In the genomic region with DNA sequence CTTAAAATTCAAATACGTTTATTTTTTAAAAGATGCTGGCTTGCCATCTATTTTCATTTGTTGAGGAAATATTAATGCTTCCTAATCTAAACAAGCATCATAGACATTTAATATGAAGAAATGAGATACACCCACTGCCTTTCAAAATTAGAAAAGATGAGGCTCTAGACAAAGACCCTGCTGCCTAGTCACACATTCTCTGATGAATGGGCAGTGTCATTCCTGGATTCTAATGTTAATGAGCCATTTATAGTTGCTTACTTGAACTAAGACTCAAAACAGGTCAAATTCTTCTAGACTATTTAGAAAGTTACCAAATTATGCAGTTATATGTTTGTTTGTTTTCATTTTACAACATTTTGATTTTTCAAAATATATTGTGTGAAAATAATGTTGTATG, we compare ENCODE assay signal across 25 cellular contexts.
"Had no signal": no experiment of that assay in that cellular context is flagged by ENCODE, and none has a peak within 500 bp of the region (broad histone marks: within the 10 kb centered on the region; RNA-seq: fewer than 3 reads in every experiment).

No MANE protein-coding gene starts in this region.

- H3K79me2 ChIP-seq: hepatocyte, parathyroid adenoma had no signal

- H3K9ac ChIP-seq: parathyroid adenoma had no signal

- H3K27me3 ChIP-seq: hepatocyte, right atrium auricular region, right lobe of liver, stomach, testis, thyroid gland, transverse colon, upper lobe of left lung, vagina had no signal

- H3K27ac ChIP-seq: hepatocyte, left ventricle myocardium inferior, parathyroid adenoma, psoas muscle, right atrium auricular region, right lobe of liver, stomach, testis, thyroid gland, transverse colon, upper lobe of left lung, vagina had no signal

- H2AFZ ChIP-seq: hepatocyte, parathyroid adenoma had no signal

- H3K36me3 ChIP-seq: left ventricle myocardium inferior, right atrium auricular region, right lobe of liver, stomach, thyroid gland, transverse colon, upper lobe of left lung, vagina had no signal

- H3K4me3 ChIP-seq: hepatocyte, left ventricle myocardium inferior, lung, psoas muscle, right atrium auricular region, right lobe of liver, smooth muscle cell, stomach, testis, thyroid gland, transverse colon, upper lobe of left lung, vagina had no signal

- H3K4me2 ChIP-seq: hepatocyte, smooth muscle cell had no signal

- H3K9me3 ChIP-seq: psoas muscle, right atrium auricular region, right lobe of liver, stomach, testis, thyroid gland, transverse colon, upper lobe of left lung, vagina had no signal

- H3K4me1 ChIP-seq: left ventricle myocardium inferior, parathyroid adenoma, psoas muscle, right atrium auricular region, right lobe of liver, stomach, testis, thyroid gland, transverse colon, upper lobe of left lung, vagina had no signal

- DNase-seq: islet precursor cell; left ventricle myocardium inferior; mesendoderm; naive B cell; natural killer cell; nephron progenitor cell; nucleus accumbens; psoas muscle; right lobe of liver; stimulated activated CD4-positive, alpha-beta T cell treated with anti-CD3 and anti-CD28 coated beads, Interleukin-1b, Interleukin-23, amount 100 ng/mL, for 48 hours; stimulated activated CD4-positive, alpha-beta T cell treated with anti-CD3 and anti-CD28 coated beads, Interleukin-2, amount 100 ng/mL, for 48 hours; stimulated activated CD4-positive, alpha-beta T cell treated with anti-CD3 and anti-CD28 coated beads, Interleukin-4, amount 100 ng/mL, for 4 hours; stimulated activated naive B cell treated with anti-CD40 and anti-IgM and Interleukin-4, amounts not matched to agents 10 μg/mL and 1 μg/mL and 100 μg/mL, for 72 hours; stimulated activated naive CD8-positive, alpha-beta T cell treated with anti-CD3 and anti-CD28 coated beads, Interleukin-15, Interleukin-2, amounts not matched to agents 100 U/mL and 50 U/mL, for 24 hours; stomach; testis; thyroid gland; transverse colon; upper lobe of left lung had no signal
